7 cellular contexts compared by ENCODE assay signal in genomic region chr18:46155652-46156051, GRCh38. TPM values are rescaled to one million over a fixed set of nuclear protein-coding genes. Genes with fewer than 3 reads are reported as not detected.
DNase-seq lines count a peak whose midpoint lies in the region; ATAC-seq and TF ChIP-seq lines count a peak whose summit lies in the region.

No MANE protein-coding gene starts in this region.

- H3K4me2 ChIP-seq in Karpas-422 (ENCODE audit: low read depth, low read length, poor library complexity, severe bottlenecking): no peak overlapping the region

- H3K9me3 Mint-ChIP-seq in activated CD4-positive, alpha-beta memory T cell treated with anti-CD3 and anti-CD28 coated beads for 36 hours: no peaks in the 10 kb centered on the region
- H3K9me3 Mint-ChIP-seq in CD14-positive monocyte: peaks cover 0 to 4% (median 0%) of the 10 kb centered on the region in 7 donors

- intact Hi-C loops in activated CD4-positive, alpha-beta memory T cell treated with anti-CD3 and anti-CD28 coated beads for 36 hours (cut with micrococcal nuclease): loop anchor here (1.0 to 5.0 kb wide), 5 partner anchors 19 to 143 kb away; partner anchors contain the start of gene HAUS1
- intact Hi-C loops in CD14-positive monocyte (cut with micrococcal nuclease): no loop called here

- no peaks in the 10 kb centered on the region for H3K79me2 ChIP-seq in Karpas-422 (ENCODE audit: low read length)

- peak; percentile 89 for ATAC-seq in stimulated activated naive CD8-positive, alpha-beta T cell treated with anti-CD3 and anti-CD28 coated beads, Interleukin-15, Interleukin-2, amounts not matched to agents 100 U/mL and 50 U/mL, for 24 hours

- no peak for TF ChIP-seq CTCF in foreskin fibroblast (IDR thresholded peaks at IDR 0.05; ENCODE audit: low read depth, low read length)
- no peak for TF ChIP-seq CTCF in CD14-positive monocyte (IDR thresholded peaks at IDR 0.05)

- POLR2A ChIA-PET in activated CD4-positive, alpha-beta memory T cell treated with anti-CD3 and anti-CD28 coated beads for 36 hours (lab: Charles Lee): interaction anchor here (0.5 to 2.0 kb wide), 3 partner anchors 18 to 94 kb away, joined by 3 to 11 read pairs (median 3); a partner anchor contains a TSS

- no peaks in the 10 kb centered on the region for H3K9me2 ChIP-seq in Karpas-422 (replicated peaks; ENCODE audit: insufficient read depth, low read length)

- H3K9me3 ChIP-seq in Karpas-422 (ENCODE audit: low read length): no peaks in the 10 kb centered on the region

- no peak overlapping the region for H3K9ac ChIP-seq in Karpas-422 (ENCODE audit: low read length)

- no peaks in the 10 kb centered on the region for H3K27me3 ChIP-seq in Karpas-422 (ENCODE audit: low read length)

- H3K4me1 Mint-ChIP-seq in activated CD4-positive, alpha-beta memory T cell treated with anti-CD3 and anti-CD28 coated beads for 36 hours (ENCODE audit: low read depth): peaks cover 64% of the 10 kb centered on the region
- peaks cover 6% of the 10 kb centered on the region for H3K4me1 Mint-ChIP-seq in CD14-positive monocyte

- DNase-seq in HT1080 (ENCODE audit: low read depth): peak; percentile 89
- peak; percentile 67 for DNase-seq in activated CD4-positive, alpha-beta memory T cell treated with anti-CD3 and anti-CD28 coated beads for 36 hours
- DNase-seq in foreskin fibroblast: peak; percentile 83 to 92
- peak; percentile 31 for DNase-seq in stimulated activated naive CD8-positive, alpha-beta T cell treated with anti-CD3 and anti-CD28 coated beads, Interleukin-15, Interleukin-2, amounts not matched to agents 100 U/mL and 50 U/mL, for 24 hours
- DNase-seq in Karpas-422: no peak
- no peak for DNase-seq in NCI-H82 treated with DMSO at 0.1 percent for 48 hours (lab: John Stamatoyannopoulos, UW; ENCODE audit: unreplicated experiment)
- DNase-seq in CD14-positive monocyte (ENCODE audit: low spot score): no peak

- no peaks in the 10 kb centered on the region for H3K36me3 Mint-ChIP-seq in activated CD4-positive, alpha-beta memory T cell treated with anti-CD3 and anti-CD28 coated beads for 36 hours
- H3K36me3 Mint-ChIP-seq in CD14-positive monocyte: peaks cover 0 to 5% of the 10 kb centered on the region in 2 donors

- no peak overlapping the region for H3K27ac ChIP-seq in Karpas-422 (ENCODE audit: low read length)

- 0 out of 2 replicates have a peak, but pooled peaks cover 2% of the 10 kb centered on the region for H3K4me1 ChIP-seq in Karpas-422 (ENCODE audit: low read length)

- H3K4me3 Mint-ChIP-seq in activated CD4-positive, alpha-beta memory T cell treated with anti-CD3 and anti-CD28 coated beads for 36 hours: peak overlapping the region; percentile 10
- no peak overlapping the region for H3K4me3 Mint-ChIP-seq in CD14-positive monocyte

- no peaks in the 10 kb centered on the region for H4K20me1 ChIP-seq in Karpas-422 (ENCODE audit: insufficient read depth, low read depth, low read length)

- H3K27ac Mint-ChIP-seq in activated CD4-positive, alpha-beta memory T cell treated with anti-CD3 and anti-CD28 coated beads for 36 hours: peak overlapping the region; percentile 94
- no peak overlapping the region for H3K27ac Mint-ChIP-seq in CD14-positive monocyte

- H3K4me3 ChIP-seq in foreskin fibroblast (ENCODE audit: low read depth in 1 of 2, low read length in 2 of 2) (no peak overlapping the region), Karpas-422 (ENCODE audit: low read length) (no peak overlapping the region)

- no peak overlapping the region for H2AFZ ChIP-seq in Karpas-422 (ENCODE audit: low read length)

- H3K27me3 Mint-ChIP-seq in activated CD4-positive, alpha-beta memory T cell treated with anti-CD3 and anti-CD28 coated beads for 36 hours: no peaks in the 10 kb centered on the region
- H3K27me3 Mint-ChIP-seq in CD14-positive monocyte (ENCODE audit: low read depth in 3 of 3): peaks cover 0 to 2% (median 0%) of the 10 kb centered on the region in 3 donors

- CTCF ChIA-PET in activated CD4-positive, alpha-beta memory T cell treated with anti-CD3 and anti-CD28 coated beads for 36 hours (lab: Charles Lee): interaction anchor here (1.0 to 1.8 kb wide), 4 partner anchors 9 to 502 kb away, joined by 3 to 14 read pairs (median 6); a partner anchor contains a TSS

- H3K36me3 ChIP-seq in Karpas-422 (ENCODE audit: insufficient read depth, low read length): no peaks in the 10 kb centered on the region

RNA-seq across cellular contexts. Expression of gene HAUS1, which starts 51.5 kb away (rescaled TPM):
- 51.9 and 54.2 TPM in 2 replicates for total RNA-seq in HT1080 (2014; rRNA removed; shearing (Covaris generic))
- 38.2 and 51.7 TPM in 2 replicates for polyA plus RNA-seq in HT1080 (2015; cell fraction: cytosol; rRNA removed)
- 25.0 and 27.3 TPM in 2 replicates for polyA plus RNA-seq in HT1080 (2015; cell fraction: nucleus; rRNA removed)
- 10 to 100 TPM; 57.4 to 65.5 TPM for total RNA-seq in activated CD4-positive, alpha-beta memory T cell treated with anti-CD3 and anti-CD28 coated beads for 36 hours
- 30.9 and 46.3 TPM in 2 replicates for total RNA-seq in Karpas-422 (2014; rRNA removed; shearing (Covaris generic); ENCODE audit: low replicate concordance)
- polyA plus RNA-seq in CD14-positive monocyte: 10 to 100 TPM; 34.6 to 50.4 TPM

RNA-seq across cellular contexts. Expression of gene ATP5F1A, which starts 57.6 kb away (rescaled TPM):
- 702 and 723 TPM in 2 replicates for total RNA-seq in HT1080 (2014; rRNA removed; shearing (Covaris generic))
- 671 and 754 TPM in 2 replicates for polyA plus RNA-seq in HT1080 (2015; cell fraction: cytosol; rRNA removed)
- 800 and 925 TPM in 2 replicates for polyA plus RNA-seq in HT1080 (2015; cell fraction: nucleus; rRNA removed)
- 100 to 1,000 TPM; 442 to 447 TPM for total RNA-seq in activated CD4-positive, alpha-beta memory T cell treated with anti-CD3 and anti-CD28 coated beads for 36 hours
- total RNA-seq in Karpas-422 (2014; rRNA removed; shearing (Covaris generic); ENCODE audit: low replicate concordance): 417 and 563 TPM in 2 replicates
- 100 to 1,000 TPM; 524 to 553 TPM for polyA plus RNA-seq in CD14-positive monocyte

Comparison
In these comparisons a context has a peak if more than half of its experiments do, and no peak if none do; other contexts are left out.
1. DNase-seq: peak in HT1080 (single experiment), activated CD4-positive, alpha-beta memory T cell treated with anti-CD3 and anti-CD28 coated beads for 36 hours (single experiment), foreskin fibroblast (2 of 2) and stimulated activated naive CD8-positive, alpha-beta T cell treated with anti-CD3 and anti-CD28 coated beads, Interleukin-15, Interleukin-2, amounts not matched to agents 100 U/mL and 50 U/mL, for 24 hours (single experiment); none in Karpas-422 (single experiment), NCI-H82 treated with DMSO at 0.1 percent for 48 hours (single experiment) and CD14-positive monocyte (single experiment).